ENCODE assay signal across 14 cellular contexts in genomic region chr12:50050119-50050385, GRCh38. TPM values are rescaled to one million over a fixed set of nuclear protein-coding genes. Genes with fewer than 3 reads are reported as not detected.
DNase-seq lines count a peak whose midpoint lies in the region; ATAC-seq and TF ChIP-seq lines count a peak whose summit lies in the region.
"Had no signal": no experiment of that assay in that cellular context is flagged by ENCODE, and none has a peak within 500 bp of the region (broad histone marks: within the 10 kb centered on the region; RNA-seq: fewer than 3 reads in every experiment).

No MANE protein-coding gene starts in this region.

- DNase-seq in left ventricle myocardium inferior (no peak), cardiac septum (ENCODE audit: low spot score) (no peak), endothelial cell (ENCODE audit: low spot score) (no peak), mesothelial cell of epicardium (ENCODE audit: low spot score in 2 of 2, unreplicated experiment in 2 of 2) (no peak), vagina (ENCODE audit: extremely low spot score in 2 of 2) (no peak), NCI-H510A treated with DMSO at 0.1 percent for 48 hours (lab: John Stamatoyannopoulos, UW) (no peak)
- no peak for DNase-seq in effector memory CD4-positive, alpha-beta T cell
- DNase-seq in stimulated activated naive B cell treated with anti-CD40 and anti-IgM and Interleukin-4, amounts not matched to agents 10 μg/mL and 1 μg/mL and 100 μg/mL, for 72 hours, result no peak
- DNase-seq: ACHN; activated CD8-positive, alpha-beta T cell treated with anti-CD3 and anti-CD28 coated beads for 36 hours; NCI-H1092 treated with DMSO at 0.1 percent for 48 hours; stimulated activated CD4-positive, alpha-beta T cell treated with anti-CD3 and anti-CD28 coated beads, Interleukin-4, amount 100 ng/mL, for 4 hours had no signal

- no peak for ATAC-seq in stimulated activated naive B cell treated with anti-CD40 and anti-IgM and Interleukin-4, amounts not matched to agents 10 μg/mL and 1 μg/mL and 100 μg/mL, for 72 hours (replicated peaks)

- H3K27me3 ChIP-seq in left ventricle myocardium inferior (ENCODE audit: low read depth), result peaks cover 43% of the 10 kb centered on the region
- H3K27me3 ChIP-seq in vagina, result no peaks in the 10 kb centered on the region
- peaks cover 20% of the 10 kb centered on the region for H3K27me3 ChIP-seq in effector memory CD4-positive, alpha-beta T cell (replicated peaks; ENCODE audit: control insufficient read depth, insufficient read depth, low read length, poor library complexity, severe bottlenecking)

- H3K4me1 ChIP-seq in left ventricle myocardium inferior, result peaks cover 13% of the 10 kb centered on the region
- peaks cover 14% of the 10 kb centered on the region for H3K4me1 ChIP-seq in vagina
- H3K4me1 ChIP-seq in effector memory CD4-positive, alpha-beta T cell (ENCODE audit: control insufficient read depth, insufficient read depth, low read length, poor library complexity, severe bottlenecking), result no peaks in the 10 kb centered on the region

- H3K9me3 Mint-ChIP-seq in endothelial cell (ENCODE audit: unreplicated experiment) (no peaks in the 10 kb centered on the region), mesothelial cell of epicardium (no peaks in the 10 kb centered on the region)
- no peaks in the 10 kb centered on the region for H3K9me3 Mint-ChIP-seq in stimulated activated naive B cell treated with anti-CD40 and anti-IgM and Interleukin-4, amounts not matched to agents 10 μg/mL and 1 μg/mL and 100 μg/mL, for 72 hours
- H3K9me3 Mint-ChIP-seq: activated CD8-positive, alpha-beta T cell treated with anti-CD3 and anti-CD28 coated beads for 36 hours had no signal

- H3K36me3 ChIP-seq in left ventricle myocardium inferior, result no peaks in the 10 kb centered on the region
- no peaks in the 10 kb centered on the region for H3K36me3 ChIP-seq in vagina
- no peaks in the 10 kb centered on the region for H3K36me3 ChIP-seq in effector memory CD4-positive, alpha-beta T cell (ENCODE audit: control insufficient read depth, insufficient read depth, low read length)

- H3K9me3 ChIP-seq in left ventricle myocardium inferior (replicated peaks) (no peaks in the 10 kb centered on the region), vagina (no peaks in the 10 kb centered on the region)
- H3K9me3 ChIP-seq in effector memory CD4-positive, alpha-beta T cell (ENCODE audit: control insufficient read depth, low read length), result no peaks in the 10 kb centered on the region

- H3K4me3 ChIP-seq in left ventricle myocardium inferior (peak overlapping the region; percentile 59), vagina (peak overlapping the region in 1 of 2 donors; percentile 30)
- H3K4me3 ChIP-seq in effector memory CD4-positive, alpha-beta T cell (ENCODE audit: insufficient read depth, low read depth, low read length, poor library complexity, severe bottlenecking), result no peak overlapping the region
- H3K4me3 ChIP-seq: SK-N-MC had no signal

- H3K36me3 Mint-ChIP-seq in endothelial cell (ENCODE audit: low read depth, unreplicated experiment) (peaks cover 8% of the 10 kb centered on the region), mesothelial cell of epicardium (no peaks in the 10 kb centered on the region)
- H3K36me3 Mint-ChIP-seq in stimulated activated naive B cell treated with anti-CD40 and anti-IgM and Interleukin-4, amounts not matched to agents 10 μg/mL and 1 μg/mL and 100 μg/mL, for 72 hours, result no peaks in the 10 kb centered on the region

- H3K27ac ChIP-seq in left ventricle myocardium inferior (replicated peaks) (peak overlapping the region; percentile 45), vagina (peak overlapping the region; percentile 69)
- no peak overlapping the region for H3K27ac ChIP-seq in effector memory CD4-positive, alpha-beta T cell (ENCODE audit: insufficient read depth, low read length, poor library complexity, severe bottlenecking)
- H3K27ac ChIP-seq: SK-N-MC had no signal

- no peak for TF ChIP-seq POLR2A in vagina (IDR thresholded peaks at IDR 0.05)

- no peak overlapping the region for H3K27ac Mint-ChIP-seq in endothelial cell (ENCODE audit: unreplicated experiment)
- peak overlapping the region; percentile 58 for H3K27ac Mint-ChIP-seq in mesothelial cell of epicardium
- H3K27ac Mint-ChIP-seq in stimulated activated naive B cell treated with anti-CD40 and anti-IgM and Interleukin-4, amounts not matched to agents 10 μg/mL and 1 μg/mL and 100 μg/mL, for 72 hours, result no peak overlapping the region
- H3K27ac Mint-ChIP-seq: activated CD8-positive, alpha-beta T cell treated with anti-CD3 and anti-CD28 coated beads for 36 hours had no signal

- intact Hi-C loops in left ventricle myocardium inferior (cut with micrococcal nuclease), result loop anchor here (10.0 kb wide), 1 partner anchor 185 kb away; no protein-coding TSS in a partner anchor
- intact Hi-C loops in cardiac septum (cut with DNase I), result no loop called here
- intact Hi-C loops in vagina (cut with DNase I), result loop anchor here (10.0 kb wide), 1 partner anchor 75 kb away; the partner anchor contains the start of gene AQP6

- peaks cover 8% of the 10 kb centered on the region for H3K27me3 Mint-ChIP-seq in endothelial cell (ENCODE audit: unreplicated experiment)
- H3K27me3 Mint-ChIP-seq in mesothelial cell of epicardium (ENCODE audit: low read depth), result peaks cover 22% of the 10 kb centered on the region
- peaks cover 31 to 46% of the 10 kb centered on the region in 2 donors for H3K27me3 Mint-ChIP-seq in stimulated activated naive B cell treated with anti-CD40 and anti-IgM and Interleukin-4, amounts not matched to agents 10 μg/mL and 1 μg/mL and 100 μg/mL, for 72 hours

- peak overlapping the region; percentile 43 for H3K4me3 Mint-ChIP-seq in endothelial cell (ENCODE audit: unreplicated experiment)
- H3K4me3 Mint-ChIP-seq in mesothelial cell of epicardium, result peak overlapping the region; percentile 61
- no peak overlapping the region for H3K4me3 Mint-ChIP-seq in stimulated activated naive B cell treated with anti-CD40 and anti-IgM and Interleukin-4, amounts not matched to agents 10 μg/mL and 1 μg/mL and 100 μg/mL, for 72 hours
- H3K4me3 Mint-ChIP-seq: activated CD8-positive, alpha-beta T cell treated with anti-CD3 and anti-CD28 coated beads for 36 hours had no signal

- TF ChIP-seq CTCF in left ventricle myocardium inferior (IDR thresholded peaks at IDR 0.05; ENCODE audit: borderline replicate concordance) (no peak), endothelial cell (IDR thresholded peaks at IDR 0.05; ENCODE audit: unreplicated experiment) (no peak), mesothelial cell of epicardium (IDR thresholded peaks at IDR 0.05; ENCODE audit: unreplicated experiment) (no peak), vagina (IDR thresholded peaks at IDR 0.05) (no peak)

- H3K4me1 Mint-ChIP-seq in endothelial cell (ENCODE audit: unreplicated experiment) (peaks cover 24% of the 10 kb centered on the region), mesothelial cell of epicardium (peaks cover 26% of the 10 kb centered on the region)
- H3K4me1 Mint-ChIP-seq in stimulated activated naive B cell treated with anti-CD40 and anti-IgM and Interleukin-4, amounts not matched to agents 10 μg/mL and 1 μg/mL and 100 μg/mL, for 72 hours, result peaks cover 0 to 4% of the 10 kb centered on the region in 2 donors

RNA-seq across cellular contexts. Expression of gene ASIC1, which starts 7.3 kb away (rescaled TPM):
- total RNA-seq in left ventricle myocardium inferior (0.96 TPM), cardiac septum (0.30 TPM), endothelial cell (ENCODE audit: unreplicated experiment) (1.9 TPM), mesothelial cell of epicardium (6.1 to 7.2 TPM (median 6.6 TPM) in 3 replicates), vagina (2.9 TPM)

RNA-seq across cellular contexts. Expression of gene RACGAP1, which starts 24.8 kb away (rescaled TPM):
- total RNA-seq in left ventricle myocardium inferior (5.4 TPM), cardiac septum (2.6 TPM), endothelial cell (ENCODE audit: unreplicated experiment) (19.5 TPM), mesothelial cell of epicardium (28.0 to 34.8 TPM (median 29.8 TPM) in 3 replicates), vagina (19.2 TPM)

RNA-seq across cellular contexts. Expression of gene SMARCD1, which starts 35.1 kb away (rescaled TPM):
- total RNA-seq in left ventricle myocardium inferior, result 15.4 TPM
- 20.5 TPM for total RNA-seq in cardiac septum
- 101 TPM for total RNA-seq in endothelial cell (ENCODE audit: unreplicated experiment)
- 112 to 122 TPM (median 113 TPM) in 3 replicates for total RNA-seq in mesothelial cell of epicardium
- 42.2 TPM for total RNA-seq in vagina

RNA-seq across cellular contexts. Expression of gene GPD1, which starts 53.8 kb away (rescaled TPM):
- 9.0 TPM for total RNA-seq in left ventricle myocardium inferior
- 5.1 TPM for total RNA-seq in cardiac septum
- total RNA-seq in endothelial cell (ENCODE audit: unreplicated experiment), result not detected
- total RNA-seq in mesothelial cell of epicardium, result 0.72 to 1.2 TPM (median 1.1 TPM) in 3 replicates
- 65.3 TPM for total RNA-seq in vagina
- total RNA-seq: dermis blood vessel endothelial cell had no signal

Comparison
In these comparisons a context has a peak if more than half of its experiments do, and no peak if none do; other contexts are left out.
1. H3K4me3 Mint-ChIP-seq: peak in endothelial cell (single experiment) and mesothelial cell of epicardium (single experiment); none in stimulated activated naive B cell treated with anti-CD40 and anti-IgM and Interleukin-4, amounts not matched to agents 10 μg/mL and 1 μg/mL and 100 μg/mL, for 72 hours (0 of 2).